13 cellular contexts compared by ENCODE assay signal in genomic region chr14:49907186-49907585, GRCh38. TPM values are rescaled to one million over a fixed set of nuclear protein-coding genes. Genes with fewer than 3 reads are reported as not detected.
DNase-seq lines count a peak whose midpoint lies in the region; ATAC-seq lines count a peak whose summit lies in the region.
"Had no signal": no experiment of that assay in that cellular context is flagged by ENCODE, and none has a peak within 500 bp of the region (broad histone marks: within the 10 kb centered on the region; RNA-seq: fewer than 3 reads in every experiment).

No MANE protein-coding gene starts in this region.

- H3K36me3 Mint-ChIP-seq in activated CD4-positive, alpha-beta T cell treated with anti-CD3 and anti-CD28 coated beads, Interleukin-2, amount 10 ng/mL, durations not matched to agents 24 days and 14 days (ENCODE audit: low read depth): peaks cover 9% of the 10 kb centered on the region

- H3K4me1 Mint-ChIP-seq in activated CD4-positive, alpha-beta T cell treated with anti-CD3 and anti-CD28 coated beads, Interleukin-2, amount 10 ng/mL, durations not matched to agents 24 days and 14 days: peaks cover 39% of the 10 kb centered on the region
- H3K4me1 Mint-ChIP-seq: neural crest cell had no signal

- ATAC-seq in GM19324 (IDR thresholded peaks at IDR 0.05; ENCODE audit: low FRiP score, unreplicated experiment): no peak
- ATAC-seq in GM19023 (IDR thresholded peaks at IDR 0.05; ENCODE audit: unreplicated experiment): no peak

- H3K9ac ChIP-seq in SK-N-MC (ENCODE audit: insufficient read length): peak overlapping the region; percentile 41

- no peaks in the 10 kb centered on the region for H3K36me3 ChIP-seq in SK-N-MC (ENCODE audit: insufficient read depth, low read length)

- intact Hi-C loops in activated CD4-positive, alpha-beta T cell treated with anti-CD3 and anti-CD28 coated beads, Interleukin-2, amount 10 ng/mL, durations not matched to agents 24 days and 14 days (cut with micrococcal nuclease): loop anchor here (1.0 to 2.0 kb wide), 2 partner anchors 8 to 38 kb away; no protein-coding TSS in a partner anchor

- H3K4me3 ChIP-seq in SK-N-MC (no peak overlapping the region), skin epidermis (no peak overlapping the region)

- H3K4me3 Mint-ChIP-seq in activated CD4-positive, alpha-beta T cell treated with anti-CD3 and anti-CD28 coated beads, Interleukin-2, amount 10 ng/mL, durations not matched to agents 24 days and 14 days: peak overlapping the region; percentile 72
- H3K4me3 Mint-ChIP-seq: neural crest cell had no signal

- no peaks in the 10 kb centered on the region for H3K9me3 ChIP-seq in SK-N-MC (ENCODE audit: low read depth, low read length)

- DNase-seq in activated CD4-positive, alpha-beta T cell treated with anti-CD3 and anti-CD28 coated beads, Interleukin-2, amount 10 ng/mL, durations not matched to agents 24 days and 14 days: no peak
- no peak for DNase-seq in activated CD4-positive, alpha-beta T cell treated with anti-CD3 and anti-CD28 coated beads, Interleukin-2, amount 50 U/mL, for 1 hour
- DNase-seq in SK-N-MC (ENCODE audit: low read depth, low spot score) (no peak), dermis blood vessel endothelial cell (peak; percentile 41), NCI-H146 (lab: John Stamatoyannopoulos, UW) (no peak)
- DNase-seq: DMS53; NCI-H1105 treated with DMSO at 0.1 percent for 48 hours; NCI-H774; stimulated activated naive CD4-positive, alpha-beta T cell treated with Interleukin-2 at 50 U/mL for 16 hours had no signal

- H3K27ac ChIP-seq in SK-N-MC (peak overlapping the region; percentile 77; the same call in 1 of the 2 replicates), skin epidermis (peak overlapping the region in 17 of 21 experiments; percentile 48 to 85 (median 69))

- H3K27me3 Mint-ChIP-seq in activated CD4-positive, alpha-beta T cell treated with anti-CD3 and anti-CD28 coated beads, Interleukin-2, amount 10 ng/mL, durations not matched to agents 24 days and 14 days: no peaks in the 10 kb centered on the region

- H3K9me3 Mint-ChIP-seq in activated CD4-positive, alpha-beta T cell treated with anti-CD3 and anti-CD28 coated beads, Interleukin-2, amount 10 ng/mL, durations not matched to agents 24 days and 14 days: no peaks in the 10 kb centered on the region
- H3K9me3 Mint-ChIP-seq: neural crest cell had no signal

- no peak overlapping the region for H3K27ac Mint-ChIP-seq in activated CD4-positive, alpha-beta T cell treated with anti-CD3 and anti-CD28 coated beads, Interleukin-2, amount 10 ng/mL, durations not matched to agents 24 days and 14 days

RNA-seq across cellular contexts. Expression of gene ARF6, which starts 14.3 kb away (rescaled TPM):
- 154 and 160 TPM in 2 replicates for total RNA-seq in activated CD4-positive, alpha-beta T cell treated with anti-CD3 and anti-CD28 coated beads, Interleukin-2, amount 10 ng/mL, durations not matched to agents 24 days and 14 days
- 64.7 and 66.6 TPM in 2 replicates for total RNA-seq in dermis blood vessel endothelial cell

RNA-seq across cellular contexts. Expression of gene NEMF, which starts 54.6 kb away (rescaled TPM):
- 65.8 and 75.4 TPM in 2 replicates for total RNA-seq in activated CD4-positive, alpha-beta T cell treated with anti-CD3 and anti-CD28 coated beads, Interleukin-2, amount 10 ng/mL, durations not matched to agents 24 days and 14 days
- 72.0 and 74.0 TPM in 2 replicates for total RNA-seq in dermis blood vessel endothelial cell
